ENCODE assay signal across 1 cellular context in genomic region chr18:56986829-56987228, GRCh38.
TF ChIP-seq lines count a peak whose summit lies in the region.

No MANE protein-coding gene starts in this region.

TF ChIP-seq in H1, 55 proteins besides CTCF, POLR2A, EP300 and RAD21 (continued from another document):
- no peak for TF ChIP-seq TAF7 (optimal IDR thresholded peaks at IDR 0.05; ENCODE audit: borderline replicate concordance, low read depth, low read length)
- no peak for TF ChIP-seq TBP (IDR thresholded peaks at IDR 0.05; ENCODE audit: low read depth, low read length)
- peak in 1 of 2 experiments; percentile 63 for TF ChIP-seq BCL11A (IDR thresholded peaks at IDR 0.05; ENCODE audit: low read depth in 2 of 2, low read length in 2 of 2)
- peak; percentile 46; the same call in 1 of the 2 replicates for TF ChIP-seq SP1 (IDR thresholded peaks at IDR 0.05; ENCODE audit: low read depth, low read length)
- no peak for TF ChIP-seq CHD2 (IDR thresholded peaks at IDR 0.05; ENCODE audit: low read length)
- TF ChIP-seq RFX5 (IDR thresholded peaks at IDR 0.05; ENCODE audit: borderline replicate concordance, low read depth, low read length), result no peak
- peak; percentile 68 for TF ChIP-seq CHD7 (IDR thresholded peaks at IDR 0.05; ENCODE audit: insufficient replicate concordance, low read length)
- TF ChIP-seq CHD1 (IDR thresholded peaks at IDR 0.05; ENCODE audit: low read depth, low read length), result no peak
